ENCODE assay signal across 1 cellular context in genomic region chr3:129549006-129549800, GRCh38.
TF ChIP-seq lines count a peak whose summit lies in the region.

No MANE protein-coding gene starts in this region.

TF ChIP-seq in K562, 482 proteins besides CTCF, POLR2A, EP300 and RAD21 (continued from another document):
- no peak for TF ChIP-seq NFE2L1 (tag; IDR thresholded peaks at IDR 0.05; ENCODE audit: borderline replicate concordance, low read depth)
TF ChIP-seq in K562: peak in this region for 1.
